Comparison of ENCODE assay signal across 28 cellular contexts in genomic region chr10:67648613-67649229, GRCh38. TPM values are rescaled to one million over a fixed set of nuclear protein-coding genes. Genes with fewer than 3 reads are reported as not detected.
"Had no signal": no experiment of that assay in that cellular context is flagged by ENCODE, and none has a peak within 500 bp of the region (broad histone marks: within the 10 kb centered on the region; RNA-seq: fewer than 3 reads in every experiment).

No MANE protein-coding gene starts in this region.

- H3K4me1 Mint-ChIP-seq: naive thymus-derived CD4-positive, alpha-beta T cell; natural killer cell; nephron; stimulated activated memory B cell treated with anti-CD40 and anti-IgM and Interleukin-4, amounts not matched to agents 10 μg/mL and 1 μg/mL and 100 μg/mL, for 72 hours; stimulated activated naive CD8-positive, alpha-beta T cell treated with anti-CD3 and anti-CD28 coated beads, Interleukin-15, amount 100 ng/mL, for 72 hours had no signal

- ATAC-seq: naive thymus-derived CD4-positive, alpha-beta T cell; natural killer cell; pancreas; right lobe of liver; stimulated activated memory B cell treated with anti-CD40 and anti-IgM and Interleukin-4, amounts not matched to agents 10 μg/mL and 1 μg/mL and 100 μg/mL, for 72 hours; stimulated activated naive CD8-positive, alpha-beta T cell treated with anti-CD3 and anti-CD28 coated beads, Interleukin-15, amount 100 ng/mL, for 72 hours; stimulated activated naive CD8-positive, alpha-beta T cell treated with anti-CD3 and anti-CD28 coated beads, Interleukin-15, Interleukin-2, amounts not matched to agents 100 U/mL and 50 U/mL, for 24 hours had no signal

- H3K4me2 ChIP-seq: smooth muscle cell had no signal

- DNase-seq: naive thymus-derived CD4-positive, alpha-beta T cell; natural killer cell; nucleus accumbens; pancreas; right lobe of liver; sigmoid colon; spleen; stimulated activated CD4-positive, alpha-beta T cell treated with anti-CD3 and anti-CD28 coated beads, Interleukin-12 subunit alpha, Interleukin-12 subunit beta, amount 100 ng/mL, for 4 hours; stimulated activated CD4-positive, alpha-beta T cell treated with anti-CD3 and anti-CD28 coated beads, Interleukin-1b, Interleukin-23, amount 100 ng/mL, for 48 hours; stimulated activated CD4-positive, alpha-beta T cell treated with anti-CD3 and anti-CD28 coated beads, Interleukin-4, amount 100 ng/mL, for 1 hour; stimulated activated CD4-positive, alpha-beta T cell treated with anti-CD3 and anti-CD28 coated beads, Interleukin-4, amount 100 ng/mL, for 4 hours; stimulated activated CD8-positive, alpha-beta memory T cell treated with anti-CD3 and anti-CD28 coated beads, Interleukin-4, amount 100 ng/mL, for 48 hours; stimulated activated naive CD4-positive, alpha-beta T cell; stimulated activated naive CD8-positive, alpha-beta T cell treated with anti-CD3 and anti-CD28 coated beads, Interleukin-15, amount 100 ng/mL, for 72 hours; stimulated activated naive CD8-positive, alpha-beta T cell treated with anti-CD3 and anti-CD28 coated beads, Interleukin-15, Interleukin-2, amounts not matched to agents 100 U/mL and 50 U/mL, for 24 hours; substantia nigra; thyroid gland; trophoblast cell; upper lobe of left lung had no signal

- H3K4me3 Mint-ChIP-seq: naive thymus-derived CD4-positive, alpha-beta T cell; natural killer cell; nephron; stimulated activated memory B cell treated with anti-CD40 and anti-IgM and Interleukin-4, amounts not matched to agents 10 μg/mL and 1 μg/mL and 100 μg/mL, for 72 hours; stimulated activated naive CD8-positive, alpha-beta T cell treated with anti-CD3 and anti-CD28 coated beads, Interleukin-15, amount 100 ng/mL, for 72 hours had no signal

- H3K36me3 ChIP-seq: neutrophil, pancreas, prostate gland, right lobe of liver, sigmoid colon, spleen, thoracic aorta, thyroid gland, upper lobe of left lung, vagina had no signal

- H3K27ac ChIP-seq: neutrophil, pancreas, prostate gland, right lobe of liver, sigmoid colon, skin epidermis, spleen, thoracic aorta, thyroid gland, tibial nerve, upper lobe of left lung, vagina had no signal

- H3K36me3 Mint-ChIP-seq: natural killer cell; stimulated activated memory B cell treated with anti-CD40 and anti-IgM and Interleukin-4, amounts not matched to agents 10 μg/mL and 1 μg/mL and 100 μg/mL, for 72 hours had no signal

- H3K27me3 ChIP-seq: neutrophil, pancreas, right lobe of liver, sigmoid colon, spleen, thyroid gland, tibial nerve, upper lobe of left lung, vagina had no signal

- H3K9me3 ChIP-seq: neutrophil, pancreas, prostate gland, right lobe of liver, sigmoid colon, spleen, thoracic aorta, thyroid gland, upper lobe of left lung, vagina had no signal

- H3K9me3 Mint-ChIP-seq: natural killer cell; stimulated activated naive CD8-positive, alpha-beta T cell treated with anti-CD3 and anti-CD28 coated beads, Interleukin-15, amount 100 ng/mL, for 72 hours had no signal

- H3K27ac Mint-ChIP-seq: naive thymus-derived CD4-positive, alpha-beta T cell; natural killer cell; nephron; stimulated activated memory B cell treated with anti-CD40 and anti-IgM and Interleukin-4, amounts not matched to agents 10 μg/mL and 1 μg/mL and 100 μg/mL, for 72 hours; stimulated activated naive CD8-positive, alpha-beta T cell treated with anti-CD3 and anti-CD28 coated beads, Interleukin-15, amount 100 ng/mL, for 72 hours had no signal

- H3K4me3 ChIP-seq: pancreas, prostate gland, right lobe of liver, sigmoid colon, skin epidermis, smooth muscle cell, spleen, thoracic aorta, thyroid gland, tibial nerve, upper lobe of left lung, vagina had no signal

- H3K4me1 ChIP-seq: pancreas, prostate gland, right lobe of liver, sigmoid colon, spleen, thyroid gland, tibial nerve, upper lobe of left lung, vagina had no signal

RNA-seq across cellular contexts. Expression of gene CTNNA3, which starts 47.3 kb away (rescaled TPM):
- total RNA-seq: natural killer cell had no signal
- polyA plus RNA-seq: smooth muscle cell had no signal
